In the genomic region with DNA sequence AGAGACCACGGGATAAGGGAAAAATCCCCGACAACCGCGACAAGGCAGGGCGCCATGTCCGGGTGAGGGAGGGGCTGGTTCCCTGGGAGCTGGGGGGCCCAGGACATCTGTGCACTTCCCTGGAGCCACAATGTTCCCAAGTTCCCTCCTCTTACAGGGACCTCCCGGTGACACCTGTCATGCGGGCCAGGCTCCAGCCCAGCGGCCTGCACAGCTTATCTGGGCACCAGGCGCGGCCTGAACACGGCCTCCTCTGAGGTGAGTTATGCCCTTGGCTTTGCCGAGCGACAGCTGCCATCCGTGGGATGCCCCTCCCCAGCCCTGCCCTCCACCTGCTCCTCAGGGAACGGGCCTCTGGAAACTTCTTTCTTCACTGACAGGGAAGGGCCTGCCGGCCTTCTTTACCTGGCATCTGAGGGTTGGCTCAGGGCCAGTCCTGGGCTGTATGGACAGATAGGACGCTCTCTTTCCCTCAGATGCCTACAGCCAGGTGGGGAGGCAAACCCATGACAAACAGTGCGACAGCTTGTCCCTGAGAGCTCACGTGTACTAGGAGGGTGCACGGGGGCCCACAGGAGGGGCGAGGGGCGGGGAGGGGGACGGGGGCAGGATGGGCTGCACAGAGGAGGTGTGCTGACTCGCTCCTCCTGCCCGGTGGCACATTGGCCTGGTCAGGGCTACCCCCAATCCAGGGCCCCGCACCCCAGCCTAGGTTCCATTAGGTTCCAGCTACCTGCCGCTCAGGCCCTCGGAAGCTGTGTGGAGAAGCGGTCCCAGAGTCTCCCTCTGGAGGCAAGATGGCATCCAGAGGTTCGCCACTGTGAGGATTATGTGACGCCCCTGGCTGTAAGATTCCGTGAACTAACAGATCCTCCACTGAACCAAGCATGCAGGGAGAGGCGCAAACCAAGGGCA, we compare ENCODE assay signal across 14 cellular contexts. TPM values are rescaled to one million over a fixed set of nuclear protein-coding genes. Genes with fewer than 3 reads are reported as not detected.
DNase-seq lines count a peak whose midpoint lies in the region; ATAC-seq, FAIRE-seq and TF ChIP-seq lines count a peak whose summit lies in the region.
"Had no signal": no experiment of that assay in that cellular context is flagged by ENCODE, and none has a peak within 500 bp of the region (broad histone marks: within the 10 kb centered on the region; RNA-seq: fewer than 3 reads in every experiment).

No MANE protein-coding gene starts in this region.

- H3K27ac Mint-ChIP-seq in endothelial cell (ENCODE audit: unreplicated experiment) = no peak overlapping the region
- H3K27ac Mint-ChIP-seq: activated CD4-positive, alpha-beta T cell treated with anti-CD3 and anti-CD28 coated beads, Interleukin-2, amount 10 ng/mL, durations not matched to agents 24 days and 14 days; activated T-helper 1 cell treated with anti-CD3 and anti-CD28 coated beads, Interleukin-12 subunit alpha, Interleukin-12 subunit beta, Interleukin-2, Interleukin-4 antibody, amounts not matched to agents 30 ng/mL and 10 ng/mL and 1 ng/mL, durations not matched to agents 14 hours and 24 hours and 36 hours had no signal

- H3K27ac ChIP-seq in heart right ventricle (no peak overlapping the region), pancreas (peak overlapping the region in 3 of 4 donors; percentile 6 to 59 (median 39))
- H3K27ac ChIP-seq: ovary had no signal

- intact Hi-C loops in heart right ventricle (cut with DNase I) = loop anchor here in 1 of 10 donors (10.0 kb wide), 1 partner anchor 147 kb away; no protein-coding TSS in a partner anchor
- intact Hi-C loops in pancreas (cut with DNase I) = no loop called here

- H3K4me3 ChIP-seq in heart right ventricle (no peak overlapping the region), pancreas (no peak overlapping the region)
- H3K4me3 ChIP-seq: ovary had no signal

- H3K9me3 ChIP-seq in heart right ventricle = no peaks in the 10 kb centered on the region
- H3K9me3 ChIP-seq in pancreas = no peaks in the 10 kb centered on the region
- H3K9me3 ChIP-seq: ovary had no signal

- H3K36me3 ChIP-seq in heart right ventricle = no peaks in the 10 kb centered on the region
- H3K36me3 ChIP-seq in pancreas = no peaks in the 10 kb centered on the region
- H3K36me3 ChIP-seq: ovary had no signal

- no peaks in the 10 kb centered on the region for H3K4me1 Mint-ChIP-seq in endothelial cell (ENCODE audit: unreplicated experiment)

- WGBS in heart right ventricle, 2 donors = 70 to 72% methylated on average over 34 of the region's 34 CpGs
- WGBS in pancreas, 2 donors = 42 to 48% methylated on average over 34 of the region's 34 CpGs

- peak in 7 of 8 donors; percentile 36 to 92 (median 62) for ATAC-seq in heart right ventricle
- ATAC-seq in pancreas = peak; percentile 65 to 82 (median 76)
- ATAC-seq in HG03460 (IDR thresholded peaks at IDR 0.05; ENCODE audit: unreplicated experiment) = no peak

- no peaks in the 10 kb centered on the region for H3K36me3 Mint-ChIP-seq in endothelial cell (ENCODE audit: low read depth, unreplicated experiment)

- FAIRE-seq in pancreas (lab: Jason Lieb, UNC) = no peak

- no peak overlapping the region for H3K4me3 Mint-ChIP-seq in endothelial cell (ENCODE audit: unreplicated experiment)
- H3K4me3 Mint-ChIP-seq: activated CD4-positive, alpha-beta T cell treated with anti-CD3 and anti-CD28 coated beads, Interleukin-2, amount 10 ng/mL, durations not matched to agents 24 days and 14 days; activated T-helper 1 cell treated with anti-CD3 and anti-CD28 coated beads, Interleukin-12 subunit alpha, Interleukin-12 subunit beta, Interleukin-2, Interleukin-4 antibody, amounts not matched to agents 30 ng/mL and 10 ng/mL and 1 ng/mL, durations not matched to agents 14 hours and 24 hours and 36 hours had no signal

- H3K27me3 Mint-ChIP-seq in endothelial cell (ENCODE audit: unreplicated experiment) = no peaks in the 10 kb centered on the region

- H3K4me1 ChIP-seq in heart right ventricle (peaks cover 0 to 9% (median 0%) of the 10 kb centered on the region in 9 donors), pancreas (peaks cover 5 to 16% (median 15%) of the 10 kb centered on the region in 3 donors)

- H3K9me3 Mint-ChIP-seq in endothelial cell (ENCODE audit: unreplicated experiment) = no peaks in the 10 kb centered on the region
- H3K9me3 Mint-ChIP-seq: activated CD4-positive, alpha-beta T cell treated with anti-CD3 and anti-CD28 coated beads, Interleukin-2, amount 10 ng/mL, durations not matched to agents 24 days and 14 days; activated T-helper 1 cell treated with anti-CD3 and anti-CD28 coated beads, Interleukin-12 subunit alpha, Interleukin-12 subunit beta, Interleukin-2, Interleukin-4 antibody, amounts not matched to agents 30 ng/mL and 10 ng/mL and 1 ng/mL, durations not matched to agents 14 hours and 24 hours and 36 hours had no signal

- peak; percentile 32 for DNase-seq in DMS79 (lab: John Stamatoyannopoulos, UW)
- peak; percentile 82 to 92 for DNase-seq in NCI-H524 (lab: John Stamatoyannopoulos, UW)
- DNase-seq in heart right ventricle = no peak
- DNase-seq in pancreas = peak; percentile 56 to 95 (median 78)
- DNase-seq in NCI-H146 (lab: John Stamatoyannopoulos, UW) = no peak
- DNase-seq in inferior parietal cortex (ENCODE audit: extremely low spot score) = no peak
- DNase-seq in endothelial cell (ENCODE audit: low spot score) = no peak
- DNase-seq: activated CD4-positive, alpha-beta T cell treated with anti-CD3 and anti-CD28 coated beads, Interleukin-2, amount 10 ng/mL, durations not matched to agents 24 days and 14 days; KG1; NCI-H1436; stimulated activated CD4-positive, alpha-beta T cell treated with anti-CD3 and anti-CD28 coated beads, Interleukin-1b, Interleukin-23, amount 100 ng/mL, for 48 hours had no signal

- TF ChIP-seq CTCF in heart right ventricle (IDR thresholded peaks at IDR 0.05) (no peak), pancreas (IDR thresholded peaks at IDR 0.05) (no peak), endothelial cell (IDR thresholded peaks at IDR 0.05; ENCODE audit: unreplicated experiment) (no peak)

- H3K27me3 ChIP-seq in heart right ventricle (no peaks in the 10 kb centered on the region), pancreas (no peaks in the 10 kb centered on the region)
- H3K27me3 ChIP-seq: ovary had no signal

RNA-seq across cellular contexts. Expression of a gene that starts 34.9 kb away (rescaled TPM):
- total RNA-seq in heart right ventricle (10 to 100 TPM; 15.8 to 49.2 (median 22.8) TPM), pancreas (10 to 100 TPM; 24.3 to 32.7 (median 26.8) TPM), endothelial cell (ENCODE audit: unreplicated experiment) (34.6 TPM)
- polyA plus RNA-seq in heart right ventricle (10 to 100 TPM; 31.8 to 46.4 TPM), pancreas (10 to 100 TPM; 22.1 to 27.3 TPM)

Comparison
In these comparisons a context has a peak if more than half of its experiments do, and no peak if none do; other contexts are left out.
1. DNase-seq: peak in DMS79 (single experiment), NCI-H524 (2 of 2) and pancreas (6 of 6); none in heart right ventricle (0 of 2), NCI-H146 (single experiment), inferior parietal cortex (single experiment) and endothelial cell (single experiment).
2. H3K27ac ChIP-seq: peak in pancreas (3 of 4); none in heart right ventricle (0 of 10).